ENCODE assay signal across 10 cellular contexts in genomic region chr16:29674188-29674587, GRCh38. TPM values are rescaled to one million over a fixed set of nuclear protein-coding genes. Genes with fewer than 3 reads are reported as not detected.
DNase-seq lines count a peak whose midpoint lies in the region; ATAC-seq, FAIRE-seq and TF ChIP-seq lines count a peak whose summit lies in the region.
"Had no signal": no experiment of that assay in that cellular context is flagged by ENCODE, and none has a peak within 500 bp of the region (broad histone marks: within the 10 kb centered on the region; RNA-seq: fewer than 3 reads in every experiment).

No MANE protein-coding gene starts in this region.

- no peaks in the 10 kb centered on the region for H3K9me3 Mint-ChIP-seq in H9

- BruUV-seq in K562 (replicated peaks; lab: Mats Ljungman, UMichigan) (no TSS peak), OCI-LY7 (replicated peaks; lab: Mats Ljungman, UMichigan) (no TSS peak)

- H2BK12ac ChIP-seq in H9 (ENCODE audit: insufficient read length, low read depth, low read length): no peak overlapping the region

- no peak overlapping the region for H2BK20ac ChIP-seq in H9 (ENCODE audit: low read depth, low read length, poor library complexity, severe bottlenecking)

- in situ Hi-C loops in K562 (cut with MboI): no loop called here
- in situ Hi-C loops in ACHN (cut with HindIII; ENCODE audit: low pct_ligation_motif_present, low pct_unique_long_range_greater_than_20kb, low sequenced_read_pairs): no loop called here

- peaks cover 10 to 14% of the 10 kb centered on the region in 2 experiments for H3K4me1 Mint-ChIP-seq in H9

- 12% methylated on average over 13 of the region's 13 CpGs for WGBS in K562 (ENCODE audit: insufficient coverage, low coverage, missing lambda C conversion rate)
- no CpG with 5 or more reads among the region's 13 CpGs for WGBS in H9 (ENCODE audit: extremely low coverage, insufficient read length, low lambda C conversion rate)

- H3K9ac ChIP-seq in K562 (ENCODE audit: insufficient read depth in 1 of 2, low read depth in 2 of 2, low read length in 2 of 2) (peak overlapping the region in 1 of 2 experiments; percentile 91; a peak in 2 of 4 replicates), H9 (ENCODE audit: extremely low read depth, insufficient read length, low read length) (no peak overlapping the region)

- no peak overlapping the region for H4K8ac ChIP-seq in H9 (replicated peaks; ENCODE audit: insufficient read length, low read depth, low read length)

- no peaks in the 10 kb centered on the region for H3K79me1 ChIP-seq in H9 (ENCODE audit: insufficient read depth, low read depth, low read length, poor library complexity, severe bottlenecking)

- H2BK5ac ChIP-seq in H9 (ENCODE audit: insufficient read length, low read length): no peak overlapping the region

- no peaks in the 10 kb centered on the region for H3K27me3 ChIP-seq in ACC112 (ENCODE audit: insufficient read depth, low read length)
- H3K27me3 ChIP-seq in K562 (ENCODE audit: control insufficient read depth in 2 of 2, insufficient read depth in 2 of 2, low read length in 2 of 2): no peaks in the 10 kb centered on the region; a peak in 1 of 5 replicates
- no peaks in the 10 kb centered on the region for H3K27me3 ChIP-seq in H9 (ENCODE audit: insufficient read depth, low read length)

- H3K27ac ChIP-seq in ACC112 (ENCODE audit: low read depth, low read length): no peak overlapping the region
- H3K27ac ChIP-seq in KOPT-K1 (ENCODE audit: low read depth, low read length, poor library complexity, severe bottlenecking): peak overlapping the region; percentile 9
- peak overlapping the region; percentile 56 for H3K27ac ChIP-seq in K562 (ENCODE audit: extremely low read depth, low read depth, low read length)
- no peak overlapping the region for H3K27ac ChIP-seq in OCI-LY7 (ENCODE audit: low read depth, low read length, poor library complexity, severe bottlenecking)
- H3K27ac ChIP-seq in H9 (ENCODE audit: insufficient read length, low read depth, low read length): no peak overlapping the region
- H3K27ac ChIP-seq: epithelial cell of prostate had no signal

- H4K5ac ChIP-seq in H9 (ENCODE audit: insufficient read length, low read depth, low read length): no peak overlapping the region

- no peaks in the 10 kb centered on the region for H3K27me3 Mint-ChIP-seq in H9 (ENCODE audit: low read depth)
- H3K27me3 Mint-ChIP-seq: activated CD4-positive, alpha-beta T cell treated with anti-CD3 and anti-CD28 coated beads for 36 hours had no signal

- ATAC-seq in K562: peak; percentile 28
- ATAC-seq: activated CD4-positive, alpha-beta T cell treated with anti-CD3 and anti-CD28 coated beads for 36 hours had no signal

- H3K79me2 ChIP-seq in ACC112 (ENCODE audit: control insufficient read depth, insufficient read depth, low read length, unreplicated experiment) (no peaks in the 10 kb centered on the region), K562 (ENCODE audit: control insufficient read depth, insufficient read depth, low read length) (peaks cover 29% of the 10 kb centered on the region), OCI-LY7 (ENCODE audit: insufficient read depth, low read depth, low read length) (no peaks in the 10 kb centered on the region; the same call in 1 of the 2 replicates), H9 (ENCODE audit: insufficient read depth, low read length) (no peaks in the 10 kb centered on the region)

- TF ChIP-seq RAD21 in K562 (CRISPR knock-in tag; conservative IDR thresholded peaks at IDR 0.05 in 1 of 2, IDR thresholded peaks at IDR 0.05 in 1 of 2): no peak; a peak in 1 of 4 replicates

- H3K9me3 ChIP-seq in KOPT-K1 (ENCODE audit: insufficient read depth, low read length, poor library complexity, severe bottlenecking) (no peaks in the 10 kb centered on the region), K562 (replicated peaks; ENCODE audit: control insufficient read depth, insufficient read depth, low read depth, low read length) (no peaks in the 10 kb centered on the region), OCI-LY7 (ENCODE audit: low read length) (no peaks in the 10 kb centered on the region), H9 (ENCODE audit: control insufficient read depth, low read depth, low read length) (no peaks in the 10 kb centered on the region)

- H3K18ac ChIP-seq in H9 (ENCODE audit: insufficient read length, low read depth, low read length): no peak overlapping the region

- no peak overlapping the region for H2BK120ac ChIP-seq in H9 (ENCODE audit: low read depth, low read length, poor library complexity, severe bottlenecking)

- DNase-seq in K562 (ENCODE audit: extremely low read depth in 1 of 4, low spot score in 3 of 4) (peak in 2 of 4 experiments; percentile 42 to 77), medulla oblongata (ENCODE audit: extremely low spot score) (peak; percentile 88), OCI-LY7 (ENCODE audit: low spot score) (no peak), ACHN (no peak), H9 (no peak), HT-29 (ENCODE audit: low spot score) (no peak)
- DNase-seq: activated CD4-positive, alpha-beta T cell treated with anti-CD3 and anti-CD28 coated beads for 36 hours had no signal

- FAIRE-seq in K562 (lab: Jason Lieb, UNC): peak; percentile 83

- H3K14ac ChIP-seq in H9 (ENCODE audit: insufficient read depth, low read length): no peak overlapping the region

- CTCF ChIA-PET in K562 (lab: Yijun Ruan, JAX; ENCODE audit: low intra/inter-chr PET ratio): no interaction called here
- CTCF ChIA-PET in OCI-LY7 (lab: Charles Lee; ENCODE audit: unreplicated experiment): interaction anchor here (0.6 kb wide), 1 partner anchor 147 kb away, joined by 4 read pairs; no protein-coding TSS in a partner anchor

- TF ChIP-seq EP300 in K562 (IDR thresholded peaks at IDR 0.05; ENCODE audit: low read length): no peak

- no peaks in the 10 kb centered on the region for H4K20me1 ChIP-seq in K562 (replicated peaks; ENCODE audit: control insufficient read depth, insufficient read depth, low read length)
- no peaks in the 10 kb centered on the region for H4K20me1 ChIP-seq in OCI-LY7 (ENCODE audit: insufficient read depth, low read length)
- no peaks in the 10 kb centered on the region for H4K20me1 ChIP-seq in H9 (ENCODE audit: control insufficient read depth, insufficient read depth, insufficient read length)

- no peak overlapping the region for H3K56ac ChIP-seq in H9 (ENCODE audit: insufficient read length, low read depth, low read length)

- no peak overlapping the region for H3K23ac ChIP-seq in H9 (ENCODE audit: insufficient read length, low read depth, low read length)

- 0 out of 2 replicates have a peak overlapping the region, but pooled peaks have one; percentile 10 for H3K4me2 ChIP-seq in K562 (ENCODE audit: insufficient read depth, low read length)
- H3K4me2 ChIP-seq in OCI-LY7 (ENCODE audit: low read length): no peak overlapping the region
- no peak overlapping the region for H3K4me2 ChIP-seq in H9 (ENCODE audit: insufficient read depth, insufficient read length, low read length)

- H3K27ac Mint-ChIP-seq in H9: peak overlapping the region in 1 of 3 experiments; percentile 46; a peak in 2 of 7 replicates
- H3K27ac Mint-ChIP-seq: activated CD4-positive, alpha-beta T cell treated with anti-CD3 and anti-CD28 coated beads for 36 hours had no signal

- H3K4ac ChIP-seq in H9 (ENCODE audit: low read depth, low read length): no peak overlapping the region

- no peak overlapping the region for H3T11ph ChIP-seq in H9 (ENCODE audit: low read length)

- intact Hi-C loops in K562 (cut with micrococcal nuclease) (no loop called here), OCI-LY7 (cut with micrococcal nuclease; ENCODE audit: unreplicated experiment) (no loop called here)

- H2BK15ac ChIP-seq in H9 (ENCODE audit: low read depth, low read length): no peak overlapping the region

- no peaks in the 10 kb centered on the region for H3K9me2 ChIP-seq in OCI-LY7 (ENCODE audit: insufficient read depth, low read length)

- TF ChIP-seq CTCF in K562 (IDR thresholded peaks at IDR 0.05 in 2 of 3, conservative IDR thresholded peaks at IDR 0.05 in 1 of 3; ENCODE audit: insufficient read depth in 2 of 3, low read depth in 1 of 3, low read length in 3 of 3) (peak in 2 of 3 experiments; percentile 8 to 32; a peak in 2 of 6 replicates), OCI-LY7 (conservative IDR thresholded peaks at IDR 0.05; ENCODE audit: low read length) (no peak), H9 (conservative IDR thresholded peaks at IDR 0.05) (no peak)

- H3K36me3 Mint-ChIP-seq in H9 (ENCODE audit: insufficient read depth in 1 of 3, low read depth in 3 of 3): no peaks in the 10 kb centered on the region

- peaks cover 1% of the 10 kb centered on the region for H3K23me2 ChIP-seq in H9 (ENCODE audit: insufficient read length, low read depth, low read length, poor library complexity, severe bottlenecking)

- no peak overlapping the region for H3K4me3 Mint-ChIP-seq in H9
- H3K4me3 Mint-ChIP-seq: activated CD4-positive, alpha-beta T cell treated with anti-CD3 and anti-CD28 coated beads for 36 hours had no signal

- H3K4me3 ChIP-seq in ACC112 (ENCODE audit: low read depth, low read length): no peak overlapping the region
- H3K4me3 ChIP-seq in K562: no peak overlapping the region
- no peak overlapping the region for H3K4me3 ChIP-seq in OCI-LY7 (ENCODE audit: low read depth, low read length, poor library complexity, severe bottlenecking)

- H3K9me1 ChIP-seq in K562 (ENCODE audit: control insufficient read depth, insufficient read depth, low read length): no peaks in the 10 kb centered on the region

- no peak overlapping the region for H4K91ac ChIP-seq in H9 (ENCODE audit: insufficient read length, low read depth, low read length)

- POLR2A ChIA-PET in K562 (lab: Yijun Ruan, JAX) (interaction anchor here (1.0 to 2.4 kb wide), 5 partner anchors 9 to 129 kb away, joined by 3 to 12 read pairs (median 4); partner anchors contain the start of gene SPN), OCI-LY7 (lab: Charles Lee) (interaction anchor here (0.7 to 0.9 kb wide), 2 partner anchors 57 to 200 kb away, joined by 4 to 5 read pairs; no protein-coding TSS in a partner anchor)

- peak overlapping the region; percentile 67 for H2AFZ ChIP-seq in ACC112 (ENCODE audit: low read length, unreplicated experiment)
- peak overlapping the region; percentile 44; the same call in 1 of the 2 replicates for H2AFZ ChIP-seq in K562 (ENCODE audit: low read depth, low read length)
- H2AFZ ChIP-seq in OCI-LY7 (ENCODE audit: low read length): no peak overlapping the region
- H2AFZ ChIP-seq in H9 (ENCODE audit: low read length): no peak overlapping the region

- H2AK5ac ChIP-seq in H9 (ENCODE audit: insufficient read length, low read length): no peak overlapping the region

- no peak for TF ChIP-seq POLR2A in K562 (conservative IDR thresholded peaks at IDR 0.05)

- H3K36me3 ChIP-seq in ACC112 (ENCODE audit: insufficient read depth, low read length): no peaks in the 10 kb centered on the region
- peaks cover 55% of the 10 kb centered on the region for H3K36me3 ChIP-seq in KOPT-K1 (ENCODE audit: insufficient read depth, low read length)
- H3K36me3 ChIP-seq in K562 (ENCODE audit: control insufficient read depth, insufficient read depth, low read length): peaks cover 16% of the 10 kb centered on the region; the same call in 1 of the 3 replicates
- peaks cover 5% of the 10 kb centered on the region; the same call in 1 of the 2 replicates for H3K36me3 ChIP-seq in OCI-LY7 (ENCODE audit: insufficient read depth, low read length)

- H3K4me1 ChIP-seq in ACC112 (ENCODE audit: control insufficient read depth, insufficient read depth, low read length, unreplicated experiment) (no peaks in the 10 kb centered on the region), K562 (replicated peaks in 1 of 2; ENCODE audit: control insufficient read depth in 2 of 2, insufficient read depth in 2 of 2, low read length in 2 of 2) (peaks cover 15 to 41% of the 10 kb centered on the region in 2 experiments), OCI-LY7 (ENCODE audit: insufficient read depth, low read length, poor library complexity, severe bottlenecking) (peaks cover 16% of the 10 kb centered on the region), H9 (ENCODE audit: insufficient read depth, low read length) (peaks cover 3% of the 10 kb centered on the region; the same call in 1 of the 2 replicates)

RNA-seq across cellular contexts. Expression of gene QPRT, which starts 4.8 kb away (rescaled TPM):
- 45.6 and 86.1 TPM in 2 replicates for total RNA-seq in K562 (2011; cell fraction: chromatin; rRNA removed; ENCODE audit: low replicate concordance)
- 57.9 and 68.0 TPM in 2 replicates for total RNA-seq in K562 (2011; cell fraction: nucleolus; rRNA removed)
- 66.3 and 114 TPM in 2 replicates for total RNA-seq in K562 (2011; cell fraction: nucleoplasm; rRNA removed)
- 112 and 115 TPM in 2 replicates for total RNA-seq in K562 (2014; rRNA removed)
- total RNA-seq in K562 (2014; rRNA removed; fragmentation: Illumina TruSeq; extraction: Trizol): 37.3 and 39.2 TPM in 2 replicates
- 72.8 and 76.7 TPM in 2 replicates for total RNA-seq in K562 (2015; rRNA removed; fragmentation: Illumina TruSeq; extraction: Trizol)
- 80.7 and 86.5 TPM in 2 replicates for total RNA-seq in K562 (2021)
- 38.9 and 73.1 TPM in 2 replicates for polyA plus RNA-seq in K562 (2011; rRNA removed)
- 79.6 and 90.5 TPM in 2 replicates for polyA plus RNA-seq in K562 (2011; cell fraction: cytosol; rRNA removed)
- 56.0 and 57.6 TPM in 2 replicates for polyA plus RNA-seq in K562 (2011; cell fraction: nucleus; rRNA removed)
- polyA plus RNA-seq in K562 (2012): 120 and 164 TPM in 2 replicates
- 64.1 and 72.4 TPM in 2 replicates for polyA plus RNA-seq in K562 (2014; fragmentation: Illumina TruSeq; extraction: Trizol)
- 10 to 100 TPM in 1 of 2 experiments, 1 to 10 TPM in 1; 7.7 to 10.8 TPM for polyA plus RNA-seq in K562 (2014; fragmentation: Nextera tagmentation; extraction: Ambion mirVana)
- polyA plus RNA-seq in K562 (2014; rRNA removed): 64.3 and 68.8 TPM in 2 replicates
- 37.4 and 44.7 TPM in 2 replicates for polyA minus RNA-seq in K562 (2011; rRNA and poly(A)+ RNA removed)
- polyA minus RNA-seq in K562 (2011; cell fraction: cytosol; rRNA and poly(A)+ RNA removed): 56.5 and 107 TPM in 2 replicates
- polyA minus RNA-seq in K562 (2011; cell fraction: nucleus; rRNA and poly(A)+ RNA removed): 12.7 and 19.0 TPM in 2 replicates
- total RNA-seq in OCI-LY7 (2014; rRNA removed; shearing (Covaris generic)): 9.4 and 10.6 TPM in 2 replicates
- total RNA-seq in OCI-LY7 (2022): 12.6 and 15.8 TPM in 2 replicates
- 107 TPM in 2 replicates for total RNA-seq in H9 (2021)
- 35.2 and 42.5 TPM in 2 replicates for total RNA-seq in HT-29 (2014; rRNA removed; shearing (Covaris generic))

RNA-seq across cellular contexts. Expression of gene SPN, which starts 11.1 kb away (rescaled TPM):
- total RNA-seq in K562 (2011; cell fraction: chromatin; rRNA removed; ENCODE audit: low replicate concordance): 97.4 and 224 TPM in 2 replicates
- total RNA-seq in K562 (2011; cell fraction: nucleolus; rRNA removed): 129 and 166 TPM in 2 replicates
- 142 and 171 TPM in 2 replicates for total RNA-seq in K562 (2011; cell fraction: nucleoplasm; rRNA removed)
- total RNA-seq in K562 (2014; rRNA removed) (75.4 and 91.8 TPM in 2 replicates), K562 (2014; rRNA removed; fragmentation: Illumina TruSeq; extraction: Trizol) (80.6 and 85.0 TPM in 2 replicates), K562 (2015; rRNA removed; fragmentation: Illumina TruSeq; extraction: Trizol) (110 and 114 TPM in 2 replicates), K562 (2021) (202 and 225 TPM in 2 replicates), OCI-LY7 (2022) (87.6 and 90.5 TPM in 2 replicates), H9 (2021) (0.77 and 1.1 TPM in 2 replicates)
- polyA plus RNA-seq in K562 (2011; rRNA removed) (56.7 and 114 TPM in 2 replicates), K562 (2014; fragmentation: Illumina TruSeq; extraction: Trizol) (174 and 221 TPM in 2 replicates), K562 (2014; fragmentation: Nextera tagmentation; extraction: Ambion mirVana) (10 to 100 TPM; 24.3 to 34.3 TPM), K562 (2014; rRNA removed) (74.2 and 79.4 TPM in 2 replicates)
- 56.3 and 107 TPM in 2 replicates for polyA plus RNA-seq in K562 (2011; cell fraction: cytosol; rRNA removed)
- polyA plus RNA-seq in K562 (2011; cell fraction: nucleus; rRNA removed): 80.5 and 114 TPM in 2 replicates
- 152 and 220 TPM in 2 replicates for polyA plus RNA-seq in K562 (2012)
- 64.6 and 73.0 TPM in 2 replicates for polyA minus RNA-seq in K562 (2011; rRNA and poly(A)+ RNA removed)
- 66.4 and 80.3 TPM in 2 replicates for polyA minus RNA-seq in K562 (2011; cell fraction: cytosol; rRNA and poly(A)+ RNA removed)
- 15.9 and 30.7 TPM in 2 replicates for polyA minus RNA-seq in K562 (2011; cell fraction: nucleus; rRNA and poly(A)+ RNA removed)
- 43.6 and 59.4 TPM in 2 replicates for total RNA-seq in OCI-LY7 (2014; rRNA removed; shearing (Covaris generic))
- total RNA-seq in HT-29 (2014; rRNA removed; shearing (Covaris generic)): 0.10 and 0.23 TPM in 2 replicates

Comparison
In these comparisons a context has a peak if more than half of its experiments do, and no peak if none do; other contexts are left out.
1. H2AFZ ChIP-seq: peak in ACC112 (single experiment) and K562 (single experiment); none in OCI-LY7 (single experiment) and H9 (single experiment).
2. H3K27ac ChIP-seq: peak in KOPT-K1 (single experiment) and K562 (single experiment); none in ACC112 (single experiment), OCI-LY7 (single experiment) and H9 (single experiment).
3. CTCF ChIP-seq: peak in K562 (2 of 3); none in OCI-LY7 (single experiment) and H9 (single experiment).
4. RNA of gene SPN, which starts 11.1 kb away (total RNA-seq): 75.4 to 225 TPM in K562 and 43.6 to 90.5 TPM in OCI-LY7; 0.77 to 1.1 TPM in H9 and 0.10 to 0.23 TPM in HT-29; every median in the first group is over 10 times any median in the second.